In the genomic region with DNA sequence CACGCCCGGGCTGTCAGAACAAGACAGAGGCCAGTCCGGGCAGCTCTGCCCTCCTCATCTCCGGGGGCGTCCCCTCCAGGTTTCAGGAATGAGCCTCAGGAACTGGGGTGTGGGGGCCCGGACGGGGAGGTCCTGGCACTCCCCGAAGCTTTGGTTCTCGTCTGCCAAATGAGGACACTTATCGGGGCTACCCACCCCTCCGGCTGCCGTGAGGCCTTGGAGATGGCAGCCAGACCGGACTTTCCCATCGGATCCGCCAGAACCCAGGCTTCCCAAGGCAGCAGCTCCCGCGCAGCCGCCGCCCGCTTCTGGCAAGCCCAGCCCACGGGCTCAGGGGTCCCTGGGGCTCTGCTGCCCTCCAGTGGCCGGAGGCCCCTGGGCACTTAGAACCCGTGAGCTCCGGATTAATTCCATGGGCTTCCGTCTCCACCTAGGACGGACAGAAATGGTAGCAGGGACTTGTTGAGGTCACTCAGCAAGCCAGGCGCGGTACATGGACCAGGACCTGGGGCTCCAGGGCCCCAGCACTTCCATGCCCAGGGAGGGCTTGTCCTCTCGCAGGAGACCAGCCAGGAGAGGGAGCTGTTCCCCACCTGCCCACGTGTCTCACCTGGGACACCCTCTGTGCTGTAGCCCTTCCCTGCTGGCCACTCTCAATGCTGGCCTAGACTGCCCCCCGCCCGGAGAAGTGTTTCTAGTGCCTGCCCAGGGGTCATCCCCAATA, we compare ENCODE assay signal across 8 cellular contexts.
DNase-seq lines count a peak whose midpoint lies in the region; ATAC-seq, FAIRE-seq and TF ChIP-seq lines count a peak whose summit lies in the region.

No MANE protein-coding gene starts in this region.

- no peaks in the 10 kb centered on the region for H3K36me3 Mint-ChIP-seq in central memory CD8-positive, alpha-beta T cell (ENCODE audit: insufficient read depth)

- H3K4me1 Mint-ChIP-seq in central memory CD8-positive, alpha-beta T cell, result peaks cover 7% of the 10 kb centered on the region

- DNase-seq in GM12892 (ENCODE audit: insufficient read length) (peak; percentile 89), NCI-H345 (lab: John Stamatoyannopoulos, UW) (peak; percentile 72), kidney tubule cell (ENCODE audit: low spot score) (peak; percentile 85)
- peak; percentile 51 to 55 for DNase-seq in central memory CD8-positive, alpha-beta T cell (ENCODE audit: low spot score in 2 of 2)
- peak; percentile 85 for DNase-seq in stimulated activated CD4-positive, alpha-beta T cell treated with anti-CD3 and anti-CD28 coated beads, Interleukin-15, amount 100 ng/mL, for 24 hours

- peak overlapping the region; percentile 72 for H3K4me3 Mint-ChIP-seq in central memory CD8-positive, alpha-beta T cell

- TF ChIP-seq POLR2A in GM12892 (IDR thresholded peaks at IDR 0.05; ENCODE audit: low read depth, low read length), result no peak

- peak overlapping the region; percentile 32 for H3K27ac Mint-ChIP-seq in central memory CD8-positive, alpha-beta T cell (ENCODE audit: low read depth)

- ATAC-seq in HG03039 (IDR thresholded peaks at IDR 0.05; ENCODE audit: unreplicated experiment), result peak; percentile 69
- ATAC-seq in activated CD4-positive, CD25-positive, alpha-beta regulatory T cell treated with anti-CD3 and anti-CD28 coated beads, Interleukin-2, amount 50 U/mL, for 24 hours, result peak; percentile 85 to 89
- peak; percentile 87 for ATAC-seq in central memory CD8-positive, alpha-beta T cell (replicated peaks; ENCODE audit: extremely low read depth, poor library complexity, severe bottlenecking)
- ATAC-seq in GM19328 (IDR thresholded peaks at IDR 0.05; ENCODE audit: unreplicated experiment), result no peak

- H3K27me3 Mint-ChIP-seq in central memory CD8-positive, alpha-beta T cell, result peaks cover 24% of the 10 kb centered on the region

- H3K9me3 Mint-ChIP-seq in central memory CD8-positive, alpha-beta T cell, result no peaks in the 10 kb centered on the region

- peak; percentile 93 for FAIRE-seq in GM12892 (lab: Jason Lieb, UNC)
